In the genomic region with DNA sequence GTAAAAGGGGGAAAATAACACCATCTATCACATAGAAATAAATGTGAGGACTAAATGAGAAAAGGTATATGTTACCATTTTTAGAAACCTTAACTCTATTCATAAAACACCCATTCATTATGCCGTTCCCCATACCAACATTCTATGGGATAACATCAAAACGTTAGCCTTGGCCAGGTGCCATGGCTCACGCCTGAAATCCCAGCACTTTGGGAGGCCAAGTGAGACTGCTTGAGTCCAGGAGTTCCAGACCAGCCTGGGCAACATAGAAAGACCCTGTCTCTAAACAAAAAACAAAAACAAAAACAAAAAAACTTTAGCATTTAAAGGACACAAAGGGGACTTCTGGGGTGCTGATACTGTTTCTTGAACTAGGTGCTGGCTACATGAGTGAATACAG, we compare ENCODE assay signal across 14 cellular contexts. TPM values are rescaled to one million over a fixed set of nuclear protein-coding genes. Genes with fewer than 3 reads are reported as not detected.
DNase-seq lines count a peak whose midpoint lies in the region; ATAC-seq, FAIRE-seq and TF ChIP-seq lines count a peak whose summit lies in the region.
"Had no signal": no experiment of that assay in that cellular context is flagged by ENCODE, and none has a peak within 500 bp of the region (broad histone marks: within the 10 kb centered on the region; RNA-seq: fewer than 3 reads in every experiment).

No MANE protein-coding gene starts in this region.

- no peaks in the 10 kb centered on the region for H3K9me2 ChIP-seq in Loucy (replicated peaks; ENCODE audit: low read depth, low read length)
- no peaks in the 10 kb centered on the region for H3K9me2 ChIP-seq in neural cell (ENCODE audit: insufficient read depth, low read length)

- no peaks in the 10 kb centered on the region for H3K9me3 ChIP-seq in Loucy (ENCODE audit: insufficient read depth, low read depth, low read length)
- H3K9me3 ChIP-seq in K562 (replicated peaks; ENCODE audit: control insufficient read depth, insufficient read depth, low read depth, low read length): no peaks in the 10 kb centered on the region
- H3K9me3 ChIP-seq in neural cell (ENCODE audit: low read length): no peaks in the 10 kb centered on the region

- peaks cover 36% of the 10 kb centered on the region for H3K79me2 ChIP-seq in Loucy (ENCODE audit: insufficient read depth, low read length)
- peaks cover 31% of the 10 kb centered on the region for H3K79me2 ChIP-seq in K562 (ENCODE audit: control insufficient read depth, insufficient read depth, low read length)
- H3K79me2 ChIP-seq in neural cell (replicated peaks; ENCODE audit: insufficient read depth, low read length): peaks cover 20% of the 10 kb centered on the region

- TF ChIP-seq RAD21 in K562 (CRISPR knock-in tag; conservative IDR thresholded peaks at IDR 0.05 in 1 of 2, IDR thresholded peaks at IDR 0.05 in 1 of 2) (no peak), neural cell (conservative IDR thresholded peaks at IDR 0.05) (no peak)

- TF ChIP-seq CTCF in Loucy (conservative IDR thresholded peaks at IDR 0.05; ENCODE audit: low read length) (no peak), K562 (IDR thresholded peaks at IDR 0.05 in 2 of 3, conservative IDR thresholded peaks at IDR 0.05 in 1 of 3; ENCODE audit: insufficient read depth in 2 of 3, low read depth in 1 of 3, low read length in 3 of 3) (no peak), neural cell (IDR thresholded peaks at IDR 0.05; ENCODE audit: poor library complexity, severe bottlenecking) (no peak)

- no peaks in the 10 kb centered on the region for H3K9me1 ChIP-seq in K562 (ENCODE audit: control insufficient read depth, insufficient read depth, low read length)

- TF ChIP-seq EP300 in K562 (IDR thresholded peaks at IDR 0.05; ENCODE audit: low read length) (no peak), neural cell (conservative IDR thresholded peaks at IDR 0.05; ENCODE audit: poor library complexity, severe bottlenecking) (no peak)

- no peak for ATAC-seq in K562
- ATAC-seq in GM21529 (IDR thresholded peaks at IDR 0.05; ENCODE audit: unreplicated experiment): no peak

- 4% methylated on average over 3 of the region's 3 CpGs for WGBS in K562 (ENCODE audit: insufficient coverage, low coverage, missing lambda C conversion rate)

- H3K4me3 ChIP-seq in Loucy (ENCODE audit: low read length, poor library complexity, severe bottlenecking) (peak overlapping the region; percentile 86), K562 (no peak overlapping the region), neural cell (ENCODE audit: low read length) (peak overlapping the region; percentile 86)

- peaks cover 8% of the 10 kb centered on the region for H4K20me1 ChIP-seq in Loucy (ENCODE audit: insufficient read depth, low read length, poor library complexity, severe bottlenecking)
- no peaks in the 10 kb centered on the region for H4K20me1 ChIP-seq in K562 (replicated peaks; ENCODE audit: control insufficient read depth, insufficient read depth, low read length)
- no peaks in the 10 kb centered on the region for H4K20me1 ChIP-seq in neural cell (ENCODE audit: insufficient read depth)

- H3K36me3 ChIP-seq in Loucy (ENCODE audit: insufficient read depth, low read length): no peaks in the 10 kb centered on the region
- H3K36me3 ChIP-seq in K562 (ENCODE audit: control insufficient read depth, insufficient read depth, low read length): no peaks in the 10 kb centered on the region
- no peaks in the 10 kb centered on the region for H3K36me3 ChIP-seq in neural cell (ENCODE audit: insufficient read depth, low read length)

- H3K9ac ChIP-seq in Loucy (ENCODE audit: low read depth, low read length, poor library complexity, severe bottlenecking): peak overlapping the region; percentile 69
- peak overlapping the region; percentile 67 to 72; a peak in 2 of 4 replicates for H3K9ac ChIP-seq in K562 (ENCODE audit: insufficient read depth in 1 of 2, low read depth in 2 of 2, low read length in 2 of 2)
- H3K9ac ChIP-seq in neural cell (ENCODE audit: low read length): no peak overlapping the region

- no peak for FAIRE-seq in K562 (lab: Jason Lieb, UNC)
- FAIRE-seq: A204.1, islet of Langerhans, TTC549 had no signal

- POLR2A ChIA-PET in K562 (lab: Yijun Ruan, JAX): interaction anchor here (0.6 to 2.9 kb wide), 3 partner anchors 13 to 110 kb away, joined by 3 to 16 read pairs (median 5); no protein-coding TSS in a partner anchor

- H3K27me3 ChIP-seq in Loucy (ENCODE audit: insufficient read depth, low read length, poor library complexity, severe bottlenecking) (no peaks in the 10 kb centered on the region), K562 (ENCODE audit: control insufficient read depth in 2 of 2, insufficient read depth in 2 of 2, low read length in 2 of 2) (no peaks in the 10 kb centered on the region), neural cell (ENCODE audit: insufficient read depth, low read depth, low read length) (no peaks in the 10 kb centered on the region)

- H3K4me2 ChIP-seq in Loucy (ENCODE audit: low read depth, low read length, poor library complexity, severe bottlenecking) (peak overlapping the region; percentile 85), K562 (ENCODE audit: insufficient read depth, low read length) (peak overlapping the region; percentile 86), neural cell (ENCODE audit: low read length) (peak overlapping the region; percentile 94)

- DNase-seq in NCI-H1105 treated with DMSO at 0.1 percent for 48 hours (lab: John Stamatoyannopoulos, UW) (peak; percentile 3), NCI-H1105 (lab: John Stamatoyannopoulos, UW) (no peak), K562 (ENCODE audit: extremely low read depth in 1 of 4, low spot score in 3 of 4) (peak in 1 of 4 experiments; percentile 37), NCI-H1436 (lab: John Stamatoyannopoulos, UW) (no peak), retina (no peak)
- DNase-seq: activated naive CD8-positive, alpha-beta T cell treated with anti-CD3 and anti-CD28 coated beads, Interleukin-2, amount 10 ng/mL, durations not matched to agents 7 days and 5 days; NCI-H774; right cardiac atrium had no signal

- H3K27ac ChIP-seq in K562 (ENCODE audit: extremely low read depth, low read depth, low read length): no peak overlapping the region
- H3K27ac ChIP-seq in neural cell (ENCODE audit: low read length): no peak overlapping the region

- intact Hi-C loops in K562 (cut with micrococcal nuclease): no loop called here

- H3F3A ChIP-seq in Loucy (ENCODE audit: low read depth) (no peaks in the 10 kb centered on the region), neural cell (ENCODE audit: insufficient read depth, low read length, poor library complexity, severe bottlenecking) (no peaks in the 10 kb centered on the region)

- no TSS peak for BruUV-seq in K562 (replicated peaks; lab: Mats Ljungman, UMichigan)

- in situ Hi-C loops in K562 (cut with MboI): no loop called here

- CTCF ChIA-PET in K562 (lab: Yijun Ruan, JAX; ENCODE audit: low intra/inter-chr PET ratio): no interaction called here

- no peak for TF ChIP-seq POLR2A in K562 (conservative IDR thresholded peaks at IDR 0.05)

- H3K4me1 ChIP-seq in Loucy (ENCODE audit: insufficient read depth, low read length, poor library complexity, severe bottlenecking): peaks cover 21% of the 10 kb centered on the region
- H3K4me1 ChIP-seq in K562 (replicated peaks in 1 of 2; ENCODE audit: control insufficient read depth in 2 of 2, insufficient read depth in 2 of 2, low read length in 2 of 2): peaks cover 11 to 12% of the 10 kb centered on the region in 2 experiments; a peak in 4 of 5 replicates

- no peak overlapping the region for H2AFZ ChIP-seq in Loucy (ENCODE audit: low read length)
- no peak overlapping the region for H2AFZ ChIP-seq in K562 (ENCODE audit: low read depth, low read length)
- no peak overlapping the region for H2AFZ ChIP-seq in neural cell (ENCODE audit: low read depth, low read length)

RNA-seq across cellular contexts. Expression of a gene that starts 1.3 kb away (rescaled TPM):
- 104 and 126 TPM in 2 replicates for total RNA-seq in K562 (2011; cell fraction: chromatin; rRNA removed; ENCODE audit: low replicate concordance)
- 77.5 and 77.6 TPM in 2 replicates for total RNA-seq in K562 (2011; cell fraction: nucleolus; rRNA removed)
- 79.1 and 90.9 TPM in 2 replicates for total RNA-seq in K562 (2011; cell fraction: nucleoplasm; rRNA removed)
- total RNA-seq in K562 (2014; rRNA removed) (14.9 and 19.9 TPM in 2 replicates), K562 (2014; rRNA removed; fragmentation: Illumina TruSeq; extraction: Trizol) (28.1 and 32.0 TPM in 2 replicates), K562 (2015; rRNA removed; fragmentation: Illumina TruSeq; extraction: Trizol) (32.1 and 32.4 TPM in 2 replicates), K562 (2021) (25.0 and 26.0 TPM in 2 replicates)
- polyA plus RNA-seq in K562 (2011; rRNA removed) (92.0 and 100 TPM in 2 replicates), K562 (2014; fragmentation: Illumina TruSeq; extraction: Trizol) (50.5 and 63.3 TPM in 2 replicates), K562 (2014; fragmentation: Nextera tagmentation; extraction: Ambion mirVana) (10 to 100 TPM in 1 of 2 experiments, 1 to 10 TPM in 1; 6.5 to 14.2 TPM), K562 (2014; rRNA removed) (28.9 and 37.2 TPM in 2 replicates), neural cell (35.8 and 43.0 TPM in 2 replicates)
- 78.9 and 136 TPM in 2 replicates for polyA plus RNA-seq in K562 (2011; cell fraction: cytosol; rRNA removed)
- 39.0 and 68.4 TPM in 2 replicates for polyA plus RNA-seq in K562 (2011; cell fraction: nucleus; rRNA removed)
- 29.3 and 31.6 TPM in 2 replicates for polyA plus RNA-seq in K562 (2012)
- polyA minus RNA-seq in K562 (2011; rRNA and poly(A)+ RNA removed): 77.8 and 84.0 TPM in 2 replicates
- polyA minus RNA-seq in K562 (2011; cell fraction: cytosol; rRNA and poly(A)+ RNA removed): 28.4 and 29.1 TPM in 2 replicates
- polyA minus RNA-seq in K562 (2011; cell fraction: nucleus; rRNA and poly(A)+ RNA removed): 10.9 and 24.0 TPM in 2 replicates
- polyA minus RNA-seq in neural cell: 26.8 and 29.6 TPM in 2 replicates

RNA-seq across cellular contexts. Expression of a gene that starts 28.6 kb away (rescaled TPM):
- total RNA-seq in K562 (2011; cell fraction: chromatin; rRNA removed; ENCODE audit: low replicate concordance): 3.4 and 4.9 TPM in 2 replicates
- 2.6 and 3.3 TPM in 2 replicates for total RNA-seq in K562 (2011; cell fraction: nucleolus; rRNA removed)
- total RNA-seq in K562 (2011; cell fraction: nucleoplasm; rRNA removed): 5.6 and 10.4 TPM in 2 replicates
- total RNA-seq in K562 (2014; rRNA removed) (0.94 and 1.3 TPM in 2 replicates), K562 (2014; rRNA removed; fragmentation: Illumina TruSeq; extraction: Trizol) (0.62 and 0.93 TPM in 2 replicates), K562 (2015; rRNA removed; fragmentation: Illumina TruSeq; extraction: Trizol) (0.43 and 0.64 TPM in 2 replicates), K562 (2021) (3.6 and 4.2 TPM in 2 replicates)
- polyA plus RNA-seq in K562 (2011; rRNA removed) (1.5 and 2.2 TPM in 2 replicates), K562 (2014; fragmentation: Illumina TruSeq; extraction: Trizol) (5.0 and 5.5 TPM in 2 replicates), K562 (2014; fragmentation: Nextera tagmentation; extraction: Ambion mirVana) (1 to 10 TPM; 1.0 to 1.1 TPM), K562 (2014; rRNA removed) (1.4 and 2.1 TPM in 2 replicates), neural cell (10.7 and 11.5 TPM in 2 replicates)
- 1.7 and 2.3 TPM in 2 replicates for polyA plus RNA-seq in K562 (2011; cell fraction: cytosol; rRNA removed)
- 4.1 and 6.3 TPM in 2 replicates for polyA plus RNA-seq in K562 (2011; cell fraction: nucleus; rRNA removed)
- 5.1 and 5.8 TPM in 2 replicates for polyA plus RNA-seq in K562 (2012)
- polyA minus RNA-seq in K562 (2011; rRNA and poly(A)+ RNA removed): 1.4 TPM in 2 replicates
- polyA minus RNA-seq in K562 (2011; cell fraction: cytosol; rRNA and poly(A)+ RNA removed): 1.8 and 1.9 TPM in 2 replicates
- polyA minus RNA-seq in K562 (2011; cell fraction: nucleus; rRNA and poly(A)+ RNA removed): 1.1 and 1.5 TPM in 2 replicates
- 8.0 and 15.2 TPM in 2 replicates for polyA minus RNA-seq in neural cell
